Comparison of ENCODE assay signal across 8 cellular contexts in genomic region chr15:80234883-80235282, GRCh38. TPM values are rescaled to one million over a fixed set of nuclear protein-coding genes. Genes with fewer than 3 reads are reported as not detected.
DNase-seq lines count a peak whose midpoint lies in the region; ATAC-seq, FAIRE-seq and TF ChIP-seq lines count a peak whose summit lies in the region.

No MANE protein-coding gene starts in this region.

- H3K9me3 ChIP-seq in SK-N-SH = no peaks in the 10 kb centered on the region

- no peaks in the 10 kb centered on the region for H3K4me1 ChIP-seq in SK-N-SH (ENCODE audit: control insufficient read depth in 1 of 2, insufficient read depth in 2 of 2, low read depth in 1 of 2, low read length in 1 of 2)

- no peak overlapping the region for H3K9ac ChIP-seq in SK-N-SH

- H2AFZ ChIP-seq in SK-N-SH (ENCODE audit: low read depth) = no peak overlapping the region

- no peaks in the 10 kb centered on the region for H3F3A ChIP-seq in SK-N-SH (replicated peaks; ENCODE audit: insufficient read depth)

- no peaks in the 10 kb centered on the region for H3K9me2 ChIP-seq in SK-N-SH

- CTCF ChIA-PET in SK-N-SH (lab: Yijun Ruan, JAX) = interaction anchor here (1.1 kb wide), 1 partner anchor 10 kb away, joined by 5 read pairs; no protein-coding TSS in a partner anchor

- DNase-seq in AG09309 (ENCODE audit: low read depth) (no peak), GM20000 (ENCODE audit: low spot score) (peak; percentile 57), SK-N-SH (no peak), brain microvascular endothelial cell (no peak), myocyte (ENCODE audit: low read depth) (peak; percentile 24), frontal cortex (ENCODE audit: low spot score in 2 of 2) (no peak)

- POLR2A ChIA-PET in SK-N-SH (lab: Yijun Ruan, JAX) = no interaction called here

- no peak for TF ChIP-seq EP300 in SK-N-SH (IDR thresholded peaks at IDR 0.05; ENCODE audit: borderline replicate concordance in 1 of 2, low read depth in 1 of 2, low read length in 1 of 2)

- H3K4me2 ChIP-seq in SK-N-SH = no peak overlapping the region

- WGBS in SK-N-SH (ENCODE audit: low lambda C conversion rate) = 53% methylated on average over 3 of the region's 4 CpGs

- H3K27ac ChIP-seq in SK-N-SH (ENCODE audit: low read depth in 2 of 2, low read length in 1 of 2) = no peak overlapping the region
- H3K27ac ChIP-seq in brain microvascular endothelial cell = no peak overlapping the region

- no peaks in the 10 kb centered on the region for H4K20me1 ChIP-seq in SK-N-SH (ENCODE audit: insufficient read depth)

- no peak for TF ChIP-seq RAD21 in SK-N-SH (IDR thresholded peaks at IDR 0.05; ENCODE audit: low read length)

- H3K79me2 ChIP-seq in SK-N-SH (ENCODE audit: insufficient read depth) = no peaks in the 10 kb centered on the region

- H3K4me3 ChIP-seq in AG09309 (ENCODE audit: control insufficient read depth, low read depth, low read length) = no peak overlapping the region
- H3K4me3 ChIP-seq in SK-N-SH (ENCODE audit: low read depth in 2 of 2, low read length in 1 of 2) = no peak overlapping the region
- H3K4me3 ChIP-seq in brain microvascular endothelial cell (ENCODE audit: low read depth, low read length) = no peak overlapping the region

- no peak for FAIRE-seq in frontal cortex (lab: Jason Lieb, UNC)

- in situ Hi-C loops in brain microvascular endothelial cell (cut with HindIII; ENCODE audit: low pct_ligation_motif_present, low sequenced_read_pairs) = no loop called here

- H3K36me3 ChIP-seq in SK-N-SH (replicated peaks in 1 of 2; ENCODE audit: control insufficient read depth in 1 of 2, insufficient read depth in 2 of 2, low read length in 1 of 2) (no peaks in the 10 kb centered on the region), brain microvascular endothelial cell (replicated peaks) (no peaks in the 10 kb centered on the region)

- H3K27me3 ChIP-seq in SK-N-SH (ENCODE audit: insufficient read depth) = peaks cover 19% of the 10 kb centered on the region; the same call in 1 of the 2 replicates
- no peaks in the 10 kb centered on the region for H3K27me3 ChIP-seq in brain microvascular endothelial cell (replicated peaks)

- TF ChIP-seq CTCF in AG09309 (IDR thresholded peaks at IDR 0.05; ENCODE audit: control insufficient read depth, insufficient read depth, low read depth, low read length, missing control alignments) (peak; percentile 59), GM20000 (IDR thresholded peaks at IDR 0.05; ENCODE audit: extremely low read depth, missing control alignments) (peak; percentile 61), SK-N-SH (IDR thresholded peaks at IDR 0.05) (peak; percentile 53), brain microvascular endothelial cell (IDR thresholded peaks at IDR 0.05; ENCODE audit: low read depth, low read length, missing control alignments) (peak; percentile 64)

- no peak for ATAC-seq in GM21717 (IDR thresholded peaks at IDR 0.05; ENCODE audit: unreplicated experiment)
- ATAC-seq in HG03571 (IDR thresholded peaks at IDR 0.05; ENCODE audit: unreplicated experiment) = no peak

TF ChIP-seq in SK-N-SH, 30 proteins besides CTCF, POLR2A, EP300 and RAD21:
- TF ChIP-seq NRF1 (IDR thresholded peaks at IDR 0.05; ENCODE audit: low read depth, low read length) = no peak
- no peak for TF ChIP-seq MAX (IDR thresholded peaks at IDR 0.05; ENCODE audit: low read depth)
- TF ChIP-seq SMC3 (IDR thresholded peaks at IDR 0.05; ENCODE audit: low read depth, low read length) = 0 out of 2 replicates have a peak, but pooled peaks have one; percentile 22
- TF ChIP-seq USF1 (IDR thresholded peaks at IDR 0.05; ENCODE audit: borderline replicate concordance, low read depth) = no peak

RNA-seq across cellular contexts. Expression of gene CTXND1, which starts 17.1 kb away (rescaled TPM):
- polyA plus RNA-seq in SK-N-SH (2012; rRNA removed) = not detected in 2 replicates
- polyA plus RNA-seq in SK-N-SH (2012; cell fraction: cytosol; rRNA removed) = not detected in 2 replicates
- not detected in 2 replicates for polyA plus RNA-seq in SK-N-SH (2012; cell fraction: nucleus; rRNA removed)
- total RNA-seq in myocyte (not detected in 2 replicates), frontal cortex (0.41 TPM)
- polyA plus RNA-seq in myocyte (2012) = not detected

Comparison
In these comparisons a context has a peak if more than half of its experiments do, and no peak if none do; other contexts are left out.
1. DNase-seq: peak in GM20000 (single experiment) and myocyte (single experiment); none in AG09309 (single experiment), SK-N-SH (single experiment), brain microvascular endothelial cell (single experiment) and frontal cortex (0 of 2).
2. Peak in every context shown above with its lines, with median percentiles within 50 percentile points of each other: CTCF ChIP-seq.